ENCODE assay signal across 8 cellular contexts in the genomic region with DNA sequence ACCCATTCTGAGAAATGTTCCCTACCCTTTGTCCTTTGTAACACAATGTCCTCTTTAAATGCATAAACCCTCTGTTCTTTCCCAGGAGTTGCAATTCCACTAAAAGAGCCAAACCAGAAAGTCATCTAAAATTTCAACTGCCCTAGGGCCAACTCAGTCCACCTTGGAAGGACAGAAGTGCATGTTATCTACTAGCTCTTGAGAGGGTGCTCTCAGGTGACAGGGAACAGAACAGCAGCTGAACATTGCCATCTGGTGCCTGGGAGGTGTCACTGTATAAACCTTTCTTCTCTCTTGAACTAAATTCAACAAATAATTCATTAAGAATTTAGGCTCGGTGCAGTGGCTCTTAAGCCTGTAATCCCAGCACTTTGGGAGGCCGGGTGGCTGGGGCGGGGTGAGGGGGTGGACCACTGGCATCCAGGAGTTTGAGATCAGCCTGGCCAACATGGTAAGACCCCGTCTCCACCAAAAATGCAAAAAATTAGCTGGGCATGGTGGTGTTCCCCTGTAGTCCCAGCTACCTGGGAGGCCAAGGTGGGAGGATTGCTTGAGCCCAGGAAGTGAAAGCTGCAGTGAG. TPM values are rescaled to one million over a fixed set of nuclear protein-coding genes. Genes with fewer than 3 reads are reported as not detected.
DNase-seq lines count a peak whose midpoint lies in the region; ATAC-seq and TF ChIP-seq lines count a peak whose summit lies in the region.

No MANE protein-coding gene starts in this region.

- H3K4me3 ChIP-seq in GM23338, result no peak overlapping the region

- H3K27me3 ChIP-seq in GM23338 (ENCODE audit: insufficient read depth), result no peaks in the 10 kb centered on the region

- H3K36me3 ChIP-seq in GM23338 (ENCODE audit: insufficient read depth), result no peaks in the 10 kb centered on the region

- H3K4me1 Mint-ChIP-seq in GM23338, result peaks cover 15% of the 10 kb centered on the region
- no peaks in the 10 kb centered on the region for H3K4me1 Mint-ChIP-seq in memory B cell

- peaks cover 6% of the 10 kb centered on the region; the same call in 1 of the 2 replicates for H3K4me1 ChIP-seq in GM23338 (ENCODE audit: insufficient read depth)

- ATAC-seq in GM23338, result peak; percentile 98
- peak; percentile 59 for ATAC-seq in memory B cell (ENCODE audit: low read depth)
- no peak for ATAC-seq in GM19455 (IDR thresholded peaks at IDR 0.05; ENCODE audit: unreplicated experiment)

- H3K27me3 Mint-ChIP-seq in GM23338 (ENCODE audit: insufficient read depth, low read depth, poor library complexity) (peaks cover 3% of the 10 kb centered on the region), memory B cell (no peaks in the 10 kb centered on the region)

- no peak overlapping the region for H3K27ac ChIP-seq in GM23338 (ENCODE audit: low read depth)
- H3K27ac ChIP-seq in substantia nigra (ENCODE audit: low read depth, low read length, poor library complexity, severe bottlenecking), result no peak overlapping the region

- H3K27ac Mint-ChIP-seq in GM23338, result peak overlapping the region; percentile 38
- H3K27ac Mint-ChIP-seq in memory B cell, result no peak overlapping the region

- DNase-seq in COR-L47 (lab: John Stamatoyannopoulos, UW) (peak; percentile 14), GM23338 (ENCODE audit: low spot score) (peak; percentile 86), NCI-H2107 treated with DMSO at 0.1 percent for 48 hours (lab: John Stamatoyannopoulos, UW; ENCODE audit: unreplicated experiment) (peak; percentile 91), memory B cell (ENCODE audit: low spot score in 2 of 2) (no peak), substantia nigra (lab: John Stamatoyannopoulos, UW) (peak in 26 of 49 donors; percentile 0 to 38 (median 9))
- peak; percentile 35 for DNase-seq in activated CD4-positive, alpha-beta T cell treated with anti-CD3 and anti-CD28 coated beads for 1 hour
- peak; percentile 30 for DNase-seq in effector CD4-positive, alpha-beta T cell

- no peaks in the 10 kb centered on the region for H3F3A ChIP-seq in GM23338 (replicated peaks; ENCODE audit: low read depth)

- H3K9me2 ChIP-seq in GM23338 (ENCODE audit: insufficient read depth), result no peaks in the 10 kb centered on the region

- no peak overlapping the region for H3K4me2 ChIP-seq in GM23338

- H3K36me3 Mint-ChIP-seq in GM23338 (ENCODE audit: low read depth), result peaks cover 5% of the 10 kb centered on the region; the same call in 2 of the 3 replicates
- no peaks in the 10 kb centered on the region for H3K36me3 Mint-ChIP-seq in memory B cell

- no peaks in the 10 kb centered on the region for H3K79me2 ChIP-seq in GM23338 (replicated peaks; ENCODE audit: insufficient read depth)

- peak overlapping the region; percentile 34; the same call in 2 of the 3 replicates for H3K4me3 Mint-ChIP-seq in GM23338
- H3K4me3 Mint-ChIP-seq in memory B cell, result no peak overlapping the region

- H4K20me1 ChIP-seq in GM23338 (replicated peaks; ENCODE audit: insufficient read depth), result no peaks in the 10 kb centered on the region

- peaks cover 10% of the 10 kb centered on the region for H3K9me3 Mint-ChIP-seq in GM23338
- no peaks in the 10 kb centered on the region for H3K9me3 Mint-ChIP-seq in memory B cell

- H2AFZ ChIP-seq in GM23338, result no peak overlapping the region; the same call in 1 of the 2 replicates

- TF ChIP-seq CTCF in GM23338 (conservative IDR thresholded peaks at IDR 0.05; ENCODE audit: low read depth in 2 of 2), result peak; percentile 85 to 96

TF ChIP-seq in GM23338, 12 proteins besides CTCF, POLR2A, EP300 and RAD21 (continues in another document):
- TF ChIP-seq STAT1 (IDR thresholded peaks at IDR 0.05; ENCODE audit: unreplicated experiment) (no peak), ZNF114 (CRISPR knock-in tag; IDR thresholded peaks at IDR 0.05) (no peak), CREB1 (CRISPR knock-in tag; IDR thresholded peaks at IDR 0.05; ENCODE audit: low read depth) (no peak), EZH2phosphoT487 (IDR thresholded peaks at IDR 0.05; ENCODE audit: unreplicated experiment) (no peak)
- TF ChIP-seq, protein P1, sequence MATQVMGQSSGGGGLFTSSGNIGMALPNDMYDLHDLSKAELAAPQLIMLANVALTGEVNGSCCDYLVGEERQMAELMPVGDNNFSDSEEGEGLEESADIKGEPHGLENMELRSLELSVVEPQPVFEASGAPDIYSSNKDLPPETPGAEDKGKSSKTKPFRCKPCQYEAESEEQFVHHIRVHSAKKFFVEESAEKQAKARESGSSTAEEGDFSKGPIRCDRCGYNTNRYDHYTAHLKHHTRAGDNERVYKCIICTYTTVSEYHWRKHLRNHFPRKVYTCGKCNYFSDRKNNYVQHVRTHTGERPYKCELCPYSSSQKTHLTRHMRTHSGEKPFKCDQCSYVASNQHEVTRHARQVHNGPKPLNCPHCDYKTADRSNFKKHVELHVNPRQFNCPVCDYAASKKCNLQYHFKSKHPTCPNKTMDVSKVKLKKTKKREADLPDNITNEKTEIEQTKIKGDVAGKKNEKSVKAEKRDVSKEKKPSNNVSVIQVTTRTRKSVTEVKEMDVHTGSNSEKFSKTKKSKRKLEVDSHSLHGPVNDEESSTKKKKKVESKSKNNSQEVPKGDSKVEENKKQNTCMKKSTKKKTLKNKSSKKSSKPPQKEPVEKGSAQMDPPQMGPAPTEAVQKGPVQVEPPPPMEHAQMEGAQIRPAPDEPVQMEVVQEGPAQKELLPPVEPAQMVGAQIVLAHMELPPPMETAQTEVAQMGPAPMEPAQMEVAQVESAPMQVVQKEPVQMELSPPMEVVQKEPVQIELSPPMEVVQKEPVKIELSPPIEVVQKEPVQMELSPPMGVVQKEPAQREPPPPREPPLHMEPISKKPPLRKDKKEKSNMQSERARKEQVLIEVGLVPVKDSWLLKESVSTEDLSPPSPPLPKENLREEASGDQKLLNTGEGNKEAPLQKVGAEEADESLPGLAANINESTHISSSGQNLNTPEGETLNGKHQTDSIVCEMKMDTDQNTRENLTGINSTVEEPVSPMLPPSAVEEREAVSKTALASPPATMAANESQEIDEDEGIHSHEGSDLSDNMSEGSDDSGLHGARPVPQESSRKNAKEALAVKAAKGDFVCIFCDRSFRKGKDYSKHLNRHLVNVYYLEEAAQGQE (IDR thresholded peaks at IDR 0.05; ENCODE audit: unreplicated experiment), result no peak
- TF ChIP-seq, protein P2, sequence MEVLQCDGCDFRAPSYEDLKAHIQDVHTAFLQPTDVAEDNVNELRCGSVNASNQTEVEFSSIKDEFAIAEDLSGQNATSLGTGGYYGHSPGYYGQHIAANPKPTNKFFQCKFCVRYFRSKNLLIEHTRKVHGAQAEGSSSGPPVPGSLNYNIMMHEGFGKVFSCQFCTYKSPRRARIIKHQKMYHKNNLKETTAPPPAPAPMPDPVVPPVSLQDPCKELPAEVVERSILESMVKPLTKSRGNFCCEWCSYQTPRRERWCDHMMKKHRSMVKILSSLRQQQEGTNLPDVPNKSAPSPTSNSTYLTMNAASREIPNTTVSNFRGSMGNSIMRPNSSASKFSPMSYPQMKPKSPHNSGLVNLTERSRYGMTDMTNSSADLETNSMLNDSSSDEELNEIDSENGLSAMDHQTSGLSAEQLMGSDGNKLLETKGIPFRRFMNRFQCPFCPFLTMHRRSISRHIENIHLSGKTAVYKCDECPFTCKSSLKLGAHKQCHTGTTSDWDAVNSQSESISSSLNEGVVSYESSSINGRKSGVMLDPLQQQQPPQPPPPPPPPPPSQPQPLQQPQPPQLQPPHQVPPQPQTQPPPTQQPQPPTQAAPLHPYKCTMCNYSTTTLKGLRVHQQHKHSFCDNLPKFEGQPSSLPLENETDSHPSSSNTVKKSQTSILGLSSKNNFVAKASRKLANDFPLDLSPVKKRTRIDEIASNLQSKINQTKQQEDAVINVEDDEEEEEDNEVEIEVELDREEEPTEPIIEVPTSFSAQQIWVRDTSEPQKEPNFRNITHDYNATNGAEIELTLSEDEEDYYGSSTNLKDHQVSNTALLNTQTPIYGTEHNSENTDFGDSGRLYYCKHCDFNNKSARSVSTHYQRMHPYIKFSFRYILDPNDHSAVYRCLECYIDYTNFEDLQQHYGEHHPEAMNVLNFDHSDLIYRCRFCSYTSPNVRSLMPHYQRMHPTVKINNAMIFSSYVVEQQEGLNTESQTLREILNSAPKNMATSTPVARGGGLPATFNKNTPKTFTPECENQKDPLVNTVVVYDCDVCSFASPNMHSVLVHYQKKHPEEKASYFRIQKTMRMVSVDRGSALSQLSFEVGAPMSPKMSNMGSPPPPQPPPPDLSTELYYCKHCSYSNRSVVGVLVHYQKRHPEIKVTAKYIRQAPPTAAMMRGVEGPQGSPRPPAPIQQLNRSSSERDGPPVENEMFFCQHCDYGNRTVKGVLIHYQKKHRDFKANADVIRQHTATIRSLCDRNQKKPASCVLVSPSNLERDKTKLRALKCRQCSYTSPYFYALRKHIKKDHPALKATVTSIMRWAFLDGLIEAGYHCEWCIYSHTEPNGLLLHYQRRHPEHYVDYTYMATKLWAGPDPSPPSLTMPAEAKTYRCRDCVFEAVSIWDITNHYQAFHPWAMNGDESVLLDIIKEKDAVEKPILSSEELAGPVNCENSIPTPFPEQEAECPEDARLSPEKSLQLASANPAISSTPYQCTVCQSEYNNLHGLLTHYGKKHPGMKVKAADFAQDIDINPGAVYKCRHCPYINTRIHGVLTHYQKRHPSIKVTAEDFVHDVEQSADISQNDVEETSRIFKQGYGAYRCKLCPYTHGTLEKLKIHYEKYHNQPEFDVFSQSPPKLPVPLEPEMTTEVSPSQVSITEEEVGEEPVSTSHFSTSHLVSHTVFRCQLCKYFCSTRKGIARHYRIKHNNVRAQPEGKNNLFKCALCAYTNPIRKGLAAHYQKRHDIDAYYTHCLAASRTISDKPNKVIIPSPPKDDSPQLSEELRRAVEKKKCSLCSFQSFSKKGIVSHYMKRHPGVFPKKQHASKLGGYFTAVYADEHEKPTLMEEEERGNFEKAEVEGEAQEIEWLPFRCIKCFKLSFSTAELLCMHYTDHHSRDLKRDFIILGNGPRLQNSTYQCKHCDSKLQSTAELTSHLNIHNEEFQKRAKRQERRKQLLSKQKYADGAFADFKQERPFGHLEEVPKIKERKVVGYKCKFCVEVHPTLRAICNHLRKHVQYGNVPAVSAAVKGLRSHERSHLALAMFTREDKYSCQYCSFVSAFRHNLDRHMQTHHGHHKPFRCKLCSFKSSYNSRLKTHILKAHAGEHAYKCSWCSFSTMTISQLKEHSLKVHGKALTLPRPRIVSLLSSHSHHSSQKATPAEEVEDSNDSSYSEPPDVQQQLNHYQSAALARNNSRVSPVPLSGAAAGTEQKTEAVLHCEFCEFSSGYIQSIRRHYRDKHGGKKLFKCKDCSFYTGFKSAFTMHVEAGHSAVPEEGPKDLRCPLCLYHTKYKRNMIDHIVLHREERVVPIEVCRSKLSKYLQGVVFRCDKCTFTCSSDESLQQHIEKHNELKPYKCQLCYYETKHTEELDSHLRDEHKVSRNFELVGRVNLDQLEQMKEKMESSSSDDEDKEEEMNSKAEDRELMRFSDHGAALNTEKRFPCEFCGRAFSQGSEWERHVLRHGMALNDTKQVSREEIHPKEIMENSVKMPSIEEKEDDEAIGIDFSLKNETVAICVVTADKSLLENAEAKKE (CRISPR knock-in tag; IDR thresholded peaks at IDR 0.05), result peak; percentile 72

RNA-seq across cellular contexts. Expression of gene FERMT2, which starts 10.3 kb away (rescaled TPM):
- total RNA-seq in GM23338 (2014; rRNA removed; shearing (Covaris generic)), result 102 and 108 TPM in 2 replicates
- 148 and 152 TPM in 2 replicates for polyA plus RNA-seq in GM23338 (2016; fragmentation: Nextera tagmentation; extraction: Ambion mirVana)

Comparison
In these comparisons a context has a peak if more than half of its experiments do, and no peak if none do; other contexts are left out.
1. DNase-seq: peak in COR-L47 (single experiment), GM23338 (single experiment), NCI-H2107 treated with DMSO at 0.1 percent for 48 hours (single experiment), activated CD4-positive, alpha-beta T cell treated with anti-CD3 and anti-CD28 coated beads for 1 hour (single experiment), effector CD4-positive, alpha-beta T cell (single experiment) and substantia nigra (26 of 49); none in memory B cell (0 of 2).